1 cellular context compared by ENCODE assay signal in genomic region chr5:34043099-34043876, GRCh38.
TF ChIP-seq lines count a peak whose summit lies in the region.

Gene C1QTNF3, minus strand, starts transcription at chr5:34043213. Its CDS starts 88 bp downstream, at chr5:34043125.

TF ChIP-seq in WTC11, 78 proteins besides CTCF, POLR2A, EP300 and RAD21 (continued from another document):
- TF ChIP-seq PRDM15 (CRISPR knock-in tag; IDR thresholded peaks at IDR 0.05), result no peak
- TF ChIP-seq ZNF138 (CRISPR knock-in tag; conservative IDR thresholded peaks at IDR 0.05), result no peak
- no peak for TF ChIP-seq PREB (CRISPR knock-in tag; IDR thresholded peaks at IDR 0.05; ENCODE audit: borderline replicate concordance)
